26 cellular contexts compared by ENCODE assay signal in genomic region chr12:10210225-10210624, GRCh38. TPM values are rescaled to one million over a fixed set of nuclear protein-coding genes. Genes with fewer than 3 reads are reported as not detected.
DNase-seq lines count a peak whose midpoint lies in the region; ATAC-seq and TF ChIP-seq lines count a peak whose summit lies in the region.
"Had no signal": no experiment of that assay in that cellular context is flagged by ENCODE, and none has a peak within 500 bp of the region (broad histone marks: within the 10 kb centered on the region; RNA-seq: fewer than 3 reads in every experiment).

No MANE protein-coding gene starts in this region.

- no peak overlapping the region for H2AK5ac ChIP-seq in mesenchymal stem cell (ENCODE audit: low read length, severe bottlenecking)

- H3K4me1 ChIP-seq in mesenchymal stem cell (ENCODE audit: control insufficient read depth, insufficient read depth, low read depth, low read length): peaks cover 2% of the 10 kb centered on the region
- H3K4me1 ChIP-seq: BE2C had no signal

- H3K4me1 Mint-ChIP-seq in mesothelial cell of epicardium: peaks cover 19% of the 10 kb centered on the region

- no peaks in the 10 kb centered on the region for H3K27me3 ChIP-seq in mesenchymal stem cell (ENCODE audit: control insufficient read depth in 1 of 2, insufficient read depth in 1 of 2, low read length in 2 of 2)
- H3K27me3 ChIP-seq: BLaER1 had no signal

- no peak overlapping the region for H3K4me2 ChIP-seq in mesenchymal stem cell (ENCODE audit: low read length, poor library complexity, severe bottlenecking)
- H3K4me2 ChIP-seq: BLaER1 had no signal

- no peak overlapping the region for H3K4ac ChIP-seq in mesenchymal stem cell (ENCODE audit: low read depth in 1 of 2, low read length in 2 of 2)

- H2BK15ac ChIP-seq in mesenchymal stem cell (ENCODE audit: low read depth, poor library complexity, severe bottlenecking): peak overlapping the region; percentile 69

- H2BK5ac ChIP-seq in mesenchymal stem cell (ENCODE audit: low read depth, low read length, poor library complexity, severe bottlenecking): no peak overlapping the region

- H4K8ac ChIP-seq in mesenchymal stem cell (ENCODE audit: low read length): no peak overlapping the region

- H3K23ac ChIP-seq in mesenchymal stem cell (ENCODE audit: low read length in 2 of 2): no peak overlapping the region

- no peak overlapping the region for H2BK12ac ChIP-seq in mesenchymal stem cell (ENCODE audit: low read length in 2 of 2)

- peak overlapping the region; percentile 43 for H3K27ac Mint-ChIP-seq in mesothelial cell of epicardium

- H3K36me3 Mint-ChIP-seq in mesothelial cell of epicardium: no peaks in the 10 kb centered on the region
- H3K36me3 Mint-ChIP-seq: CD4-positive, CD25-positive, alpha-beta regulatory T cell had no signal

- H3K18ac ChIP-seq in mesenchymal stem cell (ENCODE audit: low read depth in 1 of 2, low read length in 2 of 2): no peak overlapping the region

- H4K91ac ChIP-seq in mesenchymal stem cell (ENCODE audit: low read length): no peak overlapping the region

- no peaks in the 10 kb centered on the region for H3K27me3 Mint-ChIP-seq in mesothelial cell of epicardium (ENCODE audit: low read depth)
- H3K27me3 Mint-ChIP-seq: CD4-positive, alpha-beta memory T cell had no signal

- DNase-seq in islet precursor cell (peak; percentile 40), mesenchymal stem cell (no peak), mesothelial cell of epicardium (ENCODE audit: low spot score in 2 of 2, unreplicated experiment in 2 of 2) (no peak), NCI-H2107 treated with DMSO at 0.1 percent for 48 hours (lab: John Stamatoyannopoulos, UW; ENCODE audit: unreplicated experiment) (no peak)
- no peak for DNase-seq in activated CD4-positive, alpha-beta T cell treated with anti-CD3 and anti-CD28 coated beads for 4 hours
- DNase-seq: 8988T; ACHN; BE2C; C1 segment of cervical spinal cord; CD4-positive, alpha-beta memory T cell; CD4-positive, CD25-positive, alpha-beta regulatory T cell; CD8-positive, alpha-beta memory T cell; COR-L47; DMS 273 treated with DMSO at 0.1 percent for 48 hours; DMS153; DMS53; DMS79; DND-41; EL; GDM1 had no signal

- H3K4me3 ChIP-seq in mesenchymal stem cell (ENCODE audit: insufficient read depth in 1 of 2, low read depth in 1 of 2, low read length in 2 of 2): no peak overlapping the region
- H3K4me3 ChIP-seq: BLaER1, GM12878 had no signal

- no peak overlapping the region for H2AFZ ChIP-seq in mesenchymal stem cell (ENCODE audit: low read depth, low read length)

- no peak overlapping the region for H2BK120ac ChIP-seq in mesenchymal stem cell (ENCODE audit: low read depth, low read length)

- no peaks in the 10 kb centered on the region for H3K9me3 Mint-ChIP-seq in mesothelial cell of epicardium
- H3K9me3 Mint-ChIP-seq: CD4-positive, alpha-beta memory T cell had no signal

- no peak for TF ChIP-seq CTCF in mesothelial cell of epicardium (IDR thresholded peaks at IDR 0.05; ENCODE audit: unreplicated experiment)

- no peak overlapping the region for H3K4me3 Mint-ChIP-seq in mesothelial cell of epicardium
- H3K4me3 Mint-ChIP-seq: CD14-positive monocyte; CD4-positive, alpha-beta memory T cell had no signal

- no peaks in the 10 kb centered on the region for H3K9me3 ChIP-seq in mesenchymal stem cell (ENCODE audit: control insufficient read depth, low read length)
- H3K9me3 ChIP-seq: BE2C, BLaER1 had no signal

- H3K9ac ChIP-seq in mesenchymal stem cell (ENCODE audit: low read length): no peak overlapping the region
- H3K9ac ChIP-seq: BLaER1 had no signal

- H3K27ac ChIP-seq in mesenchymal stem cell (ENCODE audit: low read length, poor library complexity, severe bottlenecking): no peak overlapping the region
- H3K27ac ChIP-seq: BLaER1 had no signal

- whole genome bisulfite sequencing in mesenchymal stem cell: 96% methylated on average over 14 of the region's 15 CpGs

- no peak overlapping the region for H3K14ac ChIP-seq in mesenchymal stem cell (ENCODE audit: low read length in 2 of 2)

- no peaks in the 10 kb centered on the region for H3K79me1 ChIP-seq in mesenchymal stem cell (replicated peaks; ENCODE audit: low read length, poor library complexity, severe bottlenecking)

- no peak for ATAC-seq in HG02973 (IDR thresholded peaks at IDR 0.05; ENCODE audit: unreplicated experiment)
- ATAC-seq: GM12878 had no signal

- no peaks in the 10 kb centered on the region for H3K36me3 ChIP-seq in mesenchymal stem cell (ENCODE audit: control insufficient read depth in 1 of 2, insufficient read depth in 2 of 2, low read depth in 1 of 2, low read length in 2 of 2)
- H3K36me3 ChIP-seq: BE2C, BLaER1 had no signal

RNA-seq across cellular contexts. Expression of gene GABARAPL1, which starts 2.5 kb away (rescaled TPM):
- 86.8 TPM for polyA plus RNA-seq in mesenchymal stem cell (2013, experiment 1 of 2)
- polyA plus RNA-seq in mesenchymal stem cell (2013, experiment 2 of 2): 86.2 TPM
- 100 to 105 TPM (median 104 TPM) in 3 replicates for total RNA-seq in mesothelial cell of epicardium

RNA-seq across cellular contexts. Expression of gene TMEM52B, which starts 31.4 kb away (rescaled TPM):
- polyA plus RNA-seq in mesenchymal stem cell (2013, experiment 1 of 2): 5.3 TPM
- 6.4 TPM for polyA plus RNA-seq in mesenchymal stem cell (2013, experiment 2 of 2)
- total RNA-seq in mesothelial cell of epicardium: 0.97 to 1.6 TPM (median 1.1 TPM) in 3 replicates
- total RNA-seq: A673; CD4-positive, alpha-beta memory T cell; CD4-positive, CD25-positive, alpha-beta regulatory T cell; CD8-positive, alpha-beta memory T cell; G401; GM12878 had no signal
- polyA plus RNA-seq: CD4-positive, alpha-beta memory T cell; CD4-positive, CD25-positive, alpha-beta regulatory T cell; CD8-positive, alpha-beta memory T cell; GM12878 had no signal

RNA-seq across cellular contexts. Expression of gene OLR1, which starts 38.3 kb away (rescaled TPM):
- 39.3 TPM for polyA plus RNA-seq in mesenchymal stem cell (2013, experiment 1 of 2)
- 41.5 TPM for polyA plus RNA-seq in mesenchymal stem cell (2013, experiment 2 of 2)
- 1.3 to 1.7 TPM (median 1.4 TPM) in 3 replicates for total RNA-seq in mesothelial cell of epicardium
- total RNA-seq: A673; CD4-positive, CD25-positive, alpha-beta regulatory T cell had no signal
- polyA plus RNA-seq: CD4-positive, alpha-beta memory T cell; CD4-positive, CD25-positive, alpha-beta regulatory T cell; CD8-positive, alpha-beta memory T cell; GM12878 had no signal
